16 cellular contexts compared by ENCODE assay signal in genomic region chr10:75061709-75062108, GRCh38. TPM values are rescaled to one million over a fixed set of nuclear protein-coding genes. Genes with fewer than 3 reads are reported as not detected.
DNase-seq lines count a peak whose midpoint lies in the region; ATAC-seq and TF ChIP-seq lines count a peak whose summit lies in the region.
"Had no signal": no experiment of that assay in that cellular context is flagged by ENCODE, and none has a peak within 500 bp of the region (broad histone marks: within the 10 kb centered on the region; RNA-seq: fewer than 3 reads in every experiment).

No MANE protein-coding gene starts in this region.

- H3K27me3 ChIP-seq in ACC112 (ENCODE audit: insufficient read depth, low read length) (no peaks in the 10 kb centered on the region), psoas muscle (ENCODE audit: insufficient read depth in 3 of 3, low read length in 2 of 3) (no peaks in the 10 kb centered on the region), suprapubic skin (no peaks in the 10 kb centered on the region)

- in situ Hi-C loops in KBM-7 (cut with MboI; ENCODE audit: low pct_unique_long_range_greater_than_20kb, low sequenced_read_pairs): no loop called here

- peak overlapping the region; percentile 6 for H3K27ac Mint-ChIP-seq in endothelial cell (ENCODE audit: unreplicated experiment)
- no peak overlapping the region for H3K27ac Mint-ChIP-seq in activated naive CD4-positive, alpha-beta T cell treated with anti-CD3 and anti-CD28 coated beads, Interleukin-2, amount 50 U/mL, for 72 hours
- H3K27ac Mint-ChIP-seq: CD4-positive, alpha-beta T cell; GM23338 had no signal

- H3K36me3 ChIP-seq in ACC112 (ENCODE audit: insufficient read depth, low read length): no peaks in the 10 kb centered on the region
- H3K36me3 ChIP-seq in psoas muscle (ENCODE audit: insufficient read depth in 1 of 2, low read depth in 1 of 2): peaks cover 0 to 15% of the 10 kb centered on the region in 2 donors
- H3K36me3 ChIP-seq in suprapubic skin: no peaks in the 10 kb centered on the region

- H3K36me3 Mint-ChIP-seq in endothelial cell (ENCODE audit: low read depth, unreplicated experiment): no peaks in the 10 kb centered on the region
- H3K36me3 Mint-ChIP-seq in activated naive CD4-positive, alpha-beta T cell treated with anti-CD3 and anti-CD28 coated beads, Interleukin-2, amount 50 U/mL, for 72 hours: no peaks in the 10 kb centered on the region

- DNase-seq in KBM-7 (peak; percentile 32), endothelial cell (ENCODE audit: low spot score) (no peak), psoas muscle (no peak), suprapubic skin (ENCODE audit: low spot score in 2 of 2) (no peak), GM10266 (ENCODE audit: extremely low spot score) (no peak)
- no peak for DNase-seq in activated naive CD4-positive, alpha-beta T cell treated with anti-CD3 and anti-CD28 coated beads, Interleukin-2, amount 50 U/mL, for 72 hours (ENCODE audit: low spot score in 2 of 2)
- DNase-seq: AML-193; CD4-positive, alpha-beta T cell; DMS79; KG1; NCI-H1417; NCI-H1930; NCI-H510A; SHP77 had no signal

- TF ChIP-seq CTCF in endothelial cell (IDR thresholded peaks at IDR 0.05; ENCODE audit: unreplicated experiment) (no peak), psoas muscle (IDR thresholded peaks at IDR 0.05) (no peak), suprapubic skin (IDR thresholded peaks at IDR 0.05) (no peak), GM10266 (IDR thresholded peaks at IDR 0.05; ENCODE audit: control insufficient read depth, insufficient read depth, low read depth, missing control alignments) (no peak)

- H3K4me1 ChIP-seq in ACC112 (ENCODE audit: control insufficient read depth, insufficient read depth, low read length, unreplicated experiment) (no peaks in the 10 kb centered on the region), psoas muscle (peaks cover 13% of the 10 kb centered on the region), suprapubic skin (peaks cover 12% of the 10 kb centered on the region)

- no peak overlapping the region for H3K27ac ChIP-seq in ACC112 (ENCODE audit: low read depth, low read length)
- H3K27ac ChIP-seq in psoas muscle: peak overlapping the region; percentile 59
- H3K27ac ChIP-seq in suprapubic skin: no peak overlapping the region

- H2AFZ ChIP-seq in ACC112 (ENCODE audit: low read length, unreplicated experiment): peak overlapping the region; percentile 14

- H3K4me3 ChIP-seq in ACC112 (ENCODE audit: low read depth, low read length) (no peak overlapping the region), psoas muscle (no peak overlapping the region), suprapubic skin (no peak overlapping the region)
- H3K4me3 ChIP-seq: GM23338 had no signal

- no peaks in the 10 kb centered on the region for H3K79me2 ChIP-seq in ACC112 (ENCODE audit: control insufficient read depth, insufficient read depth, low read length, unreplicated experiment)

- H3K4me1 Mint-ChIP-seq in endothelial cell (ENCODE audit: unreplicated experiment): peaks cover 6% of the 10 kb centered on the region

- no peak for ATAC-seq in psoas muscle
- no peak for ATAC-seq in activated naive CD4-positive, alpha-beta T cell treated with anti-CD3 and anti-CD28 coated beads, Interleukin-2, amount 50 U/mL, for 72 hours
- ATAC-seq: GM23338 had no signal

- WGBS in psoas muscle, 3 donors: 86 to 95% (median 92%) methylated on average over 4 of the region's 4 CpGs
- 76% methylated on average over 4 of the region's 4 CpGs for WGBS in suprapubic skin

- no peaks in the 10 kb centered on the region for H3K9me3 Mint-ChIP-seq in endothelial cell (ENCODE audit: unreplicated experiment)
- no peaks in the 10 kb centered on the region for H3K9me3 Mint-ChIP-seq in activated naive CD4-positive, alpha-beta T cell treated with anti-CD3 and anti-CD28 coated beads, Interleukin-2, amount 50 U/mL, for 72 hours
- H3K9me3 Mint-ChIP-seq: CD4-positive, alpha-beta T cell; GM23338 had no signal

- H3K27me3 Mint-ChIP-seq in endothelial cell (ENCODE audit: unreplicated experiment): peaks cover 4% of the 10 kb centered on the region
- H3K27me3 Mint-ChIP-seq: CD4-positive, alpha-beta T cell had no signal

- TF ChIP-seq POLR2A in suprapubic skin (IDR thresholded peaks at IDR 0.05): no peak

- TF ChIP-seq EP300 in suprapubic skin (IDR thresholded peaks at IDR 0.05): no peak

- H3K9me3 ChIP-seq in psoas muscle: no peaks in the 10 kb centered on the region
- no peaks in the 10 kb centered on the region for H3K9me3 ChIP-seq in suprapubic skin

- intact Hi-C loops in psoas muscle (cut with DNase I): no loop called here

- no peak overlapping the region for H3K4me3 Mint-ChIP-seq in endothelial cell (ENCODE audit: unreplicated experiment)
- H3K4me3 Mint-ChIP-seq: CD4-positive, alpha-beta T cell; GM23338 had no signal

RNA-seq across cellular contexts. Expression of gene SAMD8, which starts 49.7 kb away (rescaled TPM):
- total RNA-seq in endothelial cell (ENCODE audit: unreplicated experiment): 29.0 TPM
- total RNA-seq in psoas muscle: 10 to 100 TPM; 30.0 to 44.2 (median 35.7) TPM
- polyA plus RNA-seq in psoas muscle: 10 to 100 TPM; 10.8 to 40.3 (median 21.3) TPM
- total RNA-seq in suprapubic skin: 10 to 100 TPM; 20.3 to 29.1 (median 22.8) TPM
- 10 to 100 TPM; 24.9 to 32.2 TPM for total RNA-seq in activated naive CD4-positive, alpha-beta T cell treated with anti-CD3 and anti-CD28 coated beads, Interleukin-2, amount 50 U/mL, for 72 hours
